Comparison of ENCODE assay signal across 1 cellular context in genomic region chr19:56112313-56112709, GRCh38.
TF ChIP-seq lines count a peak whose summit lies in the region.

No MANE protein-coding gene starts in this region.

TF ChIP-seq in SK-N-SH treated with all-trans-retinoic acid at 6 μM for 48 hours, 23 proteins besides CTCF, POLR2A, EP300 and RAD21 (continued from another document):
- TF ChIP-seq POU6F1 (CRISPR knock-in tag; IDR thresholded peaks at IDR 0.05; ENCODE audit: borderline replicate concordance, low read depth) (no peak), ARNTL (CRISPR knock-in tag; IDR thresholded peaks at IDR 0.05; ENCODE audit: borderline replicate concordance, low read depth) (no peak), ZC3H10 (CRISPR knock-in tag; IDR thresholded peaks at IDR 0.05) (no peak), ESRRG (CRISPR knock-in tag; IDR thresholded peaks at IDR 0.05) (no peak), ZNF70 (CRISPR knock-in tag; IDR thresholded peaks at IDR 0.05) (no peak), TOX (CRISPR knock-in tag; IDR thresholded peaks at IDR 0.05; ENCODE audit: borderline replicate concordance) (no peak), CREB5 (CRISPR knock-in tag; IDR thresholded peaks at IDR 0.05; ENCODE audit: low read depth) (no peak), SNAI2 (CRISPR knock-in tag; IDR thresholded peaks at IDR 0.05) (no peak)
